1 cellular context compared by ENCODE assay signal in the genomic region with DNA sequence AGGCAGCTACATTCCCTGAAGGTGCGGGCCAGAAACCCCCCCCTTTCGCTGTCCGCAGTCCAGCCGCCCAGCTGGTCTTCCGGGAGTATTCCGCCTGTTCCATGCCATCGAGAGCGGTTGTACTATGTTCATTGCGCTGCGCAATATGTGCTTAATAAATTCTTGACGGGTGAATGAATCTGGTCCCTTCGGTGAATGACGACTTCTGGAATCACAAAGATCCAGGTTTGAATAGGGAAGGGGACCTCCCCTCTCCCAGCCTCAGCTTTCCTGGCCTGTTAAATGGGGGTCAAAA.
TF ChIP-seq lines count a peak whose summit lies in the region.

No MANE protein-coding gene starts in this region.

TF ChIP-seq in H1, 55 proteins besides CTCF, POLR2A, EP300 and RAD21:
- peak; percentile 26; the same call in 1 of the 2 replicates for TF ChIP-seq KDM1A (IDR thresholded peaks at IDR 0.05; ENCODE audit: borderline replicate concordance, low read length)
- TF ChIP-seq, protein P1, sequence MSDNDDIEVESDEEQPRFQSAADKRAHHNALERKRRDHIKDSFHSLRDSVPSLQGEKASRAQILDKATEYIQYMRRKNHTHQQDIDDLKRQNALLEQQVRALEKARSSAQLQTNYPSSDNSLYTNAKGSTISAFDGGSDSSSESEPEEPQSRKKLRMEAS (IDR thresholded peaks at IDR 0.05) = 0 out of 2 replicates have a peak, but pooled peaks have one; percentile 14
- TF ChIP-seq HDAC2 (IDR thresholded peaks at IDR 0.05; ENCODE audit: borderline replicate concordance in 1 of 2, low read depth in 2 of 2, low read length in 2 of 2) = no peak
